20 cellular contexts compared by ENCODE assay signal in genomic region chr18:32732165-32732564, GRCh38. TPM values are rescaled to one million over a fixed set of nuclear protein-coding genes. Genes with fewer than 3 reads are reported as not detected.
DNase-seq lines count a peak whose midpoint lies in the region; ATAC-seq, FAIRE-seq and TF ChIP-seq lines count a peak whose summit lies in the region.
"Had no signal": no experiment of that assay in that cellular context is flagged by ENCODE, and none has a peak within 500 bp of the region (broad histone marks: within the 10 kb centered on the region; RNA-seq: fewer than 3 reads in every experiment).

No MANE protein-coding gene starts in this region.

- H3K4me1 Mint-ChIP-seq in activated B cell treated with CpG ODN at 0.5 μM for 24 hours, result peaks cover 59% of the 10 kb centered on the region
- H3K4me1 Mint-ChIP-seq in stimulated activated memory B cell treated with anti-CD40 and anti-IgM and Interleukin-4, amounts not matched to agents 10 μg/mL and 1 μg/mL and 100 μg/mL, for 72 hours, result peaks cover 54% of the 10 kb centered on the region
- peaks cover 3% of the 10 kb centered on the region for H3K4me1 Mint-ChIP-seq in mesothelial cell of epicardium

- peaks cover 53% of the 10 kb centered on the region for H3K36me3 Mint-ChIP-seq in activated B cell treated with CpG ODN at 0.5 μM for 24 hours (ENCODE audit: low read depth)
- H3K36me3 Mint-ChIP-seq in stimulated activated memory B cell treated with anti-CD40 and anti-IgM and Interleukin-4, amounts not matched to agents 10 μg/mL and 1 μg/mL and 100 μg/mL, for 72 hours, result peaks cover 38% of the 10 kb centered on the region
- H3K36me3 Mint-ChIP-seq in mesothelial cell of epicardium, result no peaks in the 10 kb centered on the region
- H3K36me3 Mint-ChIP-seq: CD14-positive monocyte; CD4-positive, alpha-beta memory T cell had no signal

- TF ChIP-seq POLR2A in GM12891 (IDR thresholded peaks at IDR 0.05; ENCODE audit: low read depth, low read length), result no peak

- peaks cover 5% of the 10 kb centered on the region for H3K9me3 Mint-ChIP-seq in activated B cell treated with CpG ODN at 0.5 μM for 24 hours
- no peaks in the 10 kb centered on the region for H3K9me3 Mint-ChIP-seq in stimulated activated memory B cell treated with anti-CD40 and anti-IgM and Interleukin-4, amounts not matched to agents 10 μg/mL and 1 μg/mL and 100 μg/mL, for 72 hours
- H3K9me3 Mint-ChIP-seq in mesothelial cell of epicardium, result peaks cover 4% of the 10 kb centered on the region

- intact Hi-C loops in activated B cell treated with CpG ODN at 0.5 μM for 24 hours (cut with micrococcal nuclease), result no loop called here

- no peak for FAIRE-seq in GM12891 (lab: Jason Lieb, UNC)
- FAIRE-seq: K562 had no signal

- TF ChIP-seq CTCF in activated B cell treated with CpG ODN at 0.5 μM for 24 hours (IDR thresholded peaks at IDR 0.05) (no peak), mesothelial cell of epicardium (IDR thresholded peaks at IDR 0.05; ENCODE audit: unreplicated experiment) (no peak)

- CTCF ChIA-PET in activated B cell treated with CpG ODN at 0.5 μM for 24 hours (lab: Charles Lee) (no interaction called here), HEK293T (lab: Yijun Ruan, JAX) (no interaction called here)

- POLR2A ChIA-PET in activated B cell treated with CpG ODN at 0.5 μM for 24 hours (lab: Charles Lee) (no interaction called here), HEK293T (lab: Yijun Ruan, JAX) (interaction anchor here (1.8 kb wide), 1 partner anchor 39 kb away, joined by 5 read pairs; no protein-coding TSS in a partner anchor)

- no peak overlapping the region for H3K4me3 Mint-ChIP-seq in activated B cell treated with CpG ODN at 0.5 μM for 24 hours
- no peak overlapping the region for H3K4me3 Mint-ChIP-seq in stimulated activated memory B cell treated with anti-CD40 and anti-IgM and Interleukin-4, amounts not matched to agents 10 μg/mL and 1 μg/mL and 100 μg/mL, for 72 hours
- H3K4me3 Mint-ChIP-seq in mesothelial cell of epicardium, result no peak overlapping the region
- H3K4me3 Mint-ChIP-seq: CD14-positive monocyte; CD4-positive, alpha-beta memory T cell had no signal

- H3K27me3 Mint-ChIP-seq in activated B cell treated with CpG ODN at 0.5 μM for 24 hours (no peaks in the 10 kb centered on the region), mesothelial cell of epicardium (ENCODE audit: low read depth) (peaks cover 35% of the 10 kb centered on the region)
- H3K27me3 Mint-ChIP-seq in stimulated activated memory B cell treated with anti-CD40 and anti-IgM and Interleukin-4, amounts not matched to agents 10 μg/mL and 1 μg/mL and 100 μg/mL, for 72 hours, result no peaks in the 10 kb centered on the region

- DNase-seq in GM12891 (ENCODE audit: insufficient read length, low spot score), result no peak
- no peak for DNase-seq in activated B cell treated with CpG ODN at 0.5 μM for 24 hours
- DNase-seq in HEK293T (ENCODE audit: extremely low spot score), result no peak
- DNase-seq in mesothelial cell of epicardium (ENCODE audit: low spot score in 2 of 2, unreplicated experiment in 2 of 2), result no peak
- no peak for DNase-seq in foreskin melanocyte
- no peak for DNase-seq in T1000 (lab: John Stamatoyannopoulos, UW)
- DNase-seq: 8988T; CD4-positive, alpha-beta memory T cell; DMS79 treated with DMSO at 0.1 percent for 48 hours; GF-D8; GOT3; H7; IMR-90 had no signal

- H3K27ac Mint-ChIP-seq in activated B cell treated with CpG ODN at 0.5 μM for 24 hours (peak overlapping the region; percentile 1), mesothelial cell of epicardium (no peak overlapping the region)
- peak overlapping the region; percentile 78 for H3K27ac Mint-ChIP-seq in stimulated activated memory B cell treated with anti-CD40 and anti-IgM and Interleukin-4, amounts not matched to agents 10 μg/mL and 1 μg/mL and 100 μg/mL, for 72 hours
- H3K27ac Mint-ChIP-seq: CD14-positive monocyte; CD4-positive, alpha-beta memory T cell had no signal

- peak; percentile 42 for ATAC-seq in HG03342 (IDR thresholded peaks at IDR 0.05; ENCODE audit: unreplicated experiment)
- ATAC-seq in activated B cell treated with CpG ODN at 0.5 μM for 24 hours (ENCODE audit: low read depth), result peak; percentile 34
- peak; percentile 78 for ATAC-seq in stimulated activated memory B cell treated with anti-CD40 and anti-IgM and Interleukin-4, amounts not matched to agents 10 μg/mL and 1 μg/mL and 100 μg/mL, for 72 hours
- ATAC-seq: HCT116, K562 had no signal

TF ChIP-seq in GM12891, 5 proteins besides CTCF, POLR2A, EP300 and RAD21:
- TF ChIP-seq POLR2AphosphoS5 (IDR thresholded peaks at IDR 0.05; ENCODE audit: low read depth, low read length) (no peak), SPI1 (IDR thresholded peaks at IDR 0.05; ENCODE audit: low read depth, low read length) (peak; percentile 49; the same call in 1 of the 2 replicates)

TF ChIP-seq in HEK293T, 16 proteins besides CTCF, POLR2A, EP300 and RAD21:
- TF ChIP-seq SUZ12 (IDR thresholded peaks at IDR 0.05) (no peak), SP1 (IDR thresholded peaks at IDR 0.05) (no peak), FOXM1 (IDR thresholded peaks at IDR 0.05; ENCODE audit: borderline replicate concordance) (no peak), PKNOX1 (IDR thresholded peaks at IDR 0.05) (no peak), LEF1 (IDR thresholded peaks at IDR 0.05; ENCODE audit: borderline replicate concordance) (no peak), FOXA1 (IDR thresholded peaks at IDR 0.05) (no peak)

RNA-seq across cellular contexts. Expression of gene KLHL14, which starts 40.7 kb away (rescaled TPM):
- polyA plus RNA-seq in GM12891 (2012; ENCODE audit: low read depth, missing spikeins), result 0.22 TPM
- total RNA-seq in activated B cell treated with CpG ODN at 0.5 μM for 24 hours (41.7 and 46.5 TPM in 2 replicates), mesothelial cell of epicardium (0.04 to 0.11 TPM (median 0.09 TPM) in 3 replicates)
- total RNA-seq: CD4-positive, alpha-beta memory T cell; HT1080; IMR-90; K562 had no signal
- polyA plus RNA-seq: AG04450, CD14-positive monocyte, IMR-90, K562 had no signal

Comparison
In these comparisons a context has a peak if more than half of its experiments do, and no peak if none do; other contexts are left out.
1. RNA of gene KLHL14, which starts 40.7 kb away (total RNA-seq): 41.7 to 46.5 TPM in activated B cell treated with CpG ODN at 0.5 μM for 24 hours; 0.04 to 0.11 TPM in mesothelial cell of epicardium; every median in the first group is over 10 times any median in the second.
2. Peak in every context shown above with its lines, with median percentiles within 50 percentile points of each other: ATAC-seq.